32 cellular contexts compared by ENCODE assay signal in genomic region chr18:33483908-33484307, GRCh38. TPM values are rescaled to one million over a fixed set of nuclear protein-coding genes. Genes with fewer than 3 reads are reported as not detected.
"Had no signal": no experiment of that assay in that cellular context is flagged by ENCODE, and none has a peak within 500 bp of the region (broad histone marks: within the 10 kb centered on the region; RNA-seq: fewer than 3 reads in every experiment).

No MANE protein-coding gene starts in this region.

- H3K9me3 Mint-ChIP-seq: activated naive CD4-positive, alpha-beta T cell treated with anti-CD3 and anti-CD28 coated beads, Interleukin-2, amount 50 U/mL, for 24 hours; activated naive CD8-positive, alpha-beta T cell treated with anti-CD3 and anti-CD28 coated beads, Interleukin-2, amount 50 U/mL, for 24 hours had no signal

- H3K36me3 ChIP-seq: adrenal gland, colonic mucosa, gastrocnemius medialis, heart left ventricle had no signal

- H3K4me1 ChIP-seq: adrenal gland, body of pancreas, colonic mucosa, gastrocnemius medialis, heart left ventricle had no signal

- H3K9me3 ChIP-seq: adrenal gland, body of pancreas, colonic mucosa, gastrocnemius medialis, heart left ventricle had no signal

- H3K27ac Mint-ChIP-seq: activated CD8-positive, alpha-beta T cell treated with anti-CD3 and anti-CD28 coated beads for 36 hours; activated naive CD4-positive, alpha-beta T cell treated with anti-CD3 and anti-CD28 coated beads, Interleukin-2, amount 50 U/mL, for 24 hours; activated naive CD8-positive, alpha-beta T cell treated with anti-CD3 and anti-CD28 coated beads for 36 hours; activated naive CD8-positive, alpha-beta T cell treated with anti-CD3 and anti-CD28 coated beads, Interleukin-2, amount 50 U/mL, for 24 hours; activated T-helper 17 cell treated with anti-CD3 and anti-CD28 coated beads, Interleukin-2, amount 50 U/mL, for 72 hours; T-helper 17 cell; T-helper 2 cell treated with Interferon-gamma antibody and Interleukin-4, amounts not matched to agents 5 μg/mL and 100 μg/mL, for 36 hours had no signal

- H3K4me3 Mint-ChIP-seq: activated CD8-positive, alpha-beta T cell treated with anti-CD3 and anti-CD28 coated beads for 36 hours; activated naive CD4-positive, alpha-beta T cell treated with anti-CD3 and anti-CD28 coated beads, Interleukin-2, amount 50 U/mL, for 24 hours; activated naive CD8-positive, alpha-beta T cell treated with anti-CD3 and anti-CD28 coated beads for 36 hours; activated naive CD8-positive, alpha-beta T cell treated with anti-CD3 and anti-CD28 coated beads, Interleukin-2, amount 50 U/mL, for 24 hours; activated T-cell treated with anti-CD3 and anti-CD28 coated beads, Interleukin-2, amount 50 U/mL, for 4 hours; activated T-helper 17 cell treated with anti-CD3 and anti-CD28 coated beads, Interleukin-2, amount 50 U/mL, for 72 hours; T-helper 17 cell; T-helper 2 cell treated with Interferon-gamma antibody and Interleukin-4, amounts not matched to agents 5 μg/mL and 100 μg/mL, for 36 hours had no signal

- H3K4me3 ChIP-seq: adrenal gland, body of pancreas, colonic mucosa, gastrocnemius medialis, heart left ventricle had no signal

- H3K4me1 Mint-ChIP-seq: activated naive CD4-positive, alpha-beta T cell treated with anti-CD3 and anti-CD28 coated beads, Interleukin-2, amount 50 U/mL, for 24 hours; activated naive CD8-positive, alpha-beta T cell treated with anti-CD3 and anti-CD28 coated beads for 36 hours; activated naive CD8-positive, alpha-beta T cell treated with anti-CD3 and anti-CD28 coated beads, Interleukin-2, amount 50 U/mL, for 24 hours; activated T-helper 17 cell treated with anti-CD3 and anti-CD28 coated beads, Interleukin-2, amount 50 U/mL, for 72 hours; T-helper 17 cell had no signal

- ATAC-seq: activated CD8-positive, alpha-beta T cell treated with anti-CD3 and anti-CD28 coated beads for 36 hours; activated naive CD8-positive, alpha-beta T cell treated with anti-CD3 and anti-CD28 coated beads, Interleukin-2, amount 50 U/mL, for 24 hours; activated T-cell treated with anti-CD3 and anti-CD28 coated beads, Interleukin-2, amount 50 U/mL, for 4 hours; activated T-helper 17 cell treated with anti-CD3 and anti-CD28 coated beads, Interleukin-2, amount 50 U/mL, for 72 hours; body of pancreas; esophagus mucosa; gastrocnemius medialis; heart left ventricle; T-helper 17 cell had no signal

- H3K27ac ChIP-seq: adrenal gland, body of pancreas, colonic mucosa, gastrocnemius medialis, heart left ventricle had no signal

- H3K36me3 Mint-ChIP-seq: activated naive CD4-positive, alpha-beta T cell treated with anti-CD3 and anti-CD28 coated beads, Interleukin-2, amount 50 U/mL, for 24 hours; activated naive CD8-positive, alpha-beta T cell treated with anti-CD3 and anti-CD28 coated beads for 36 hours had no signal

- DNase-seq: activated CD4-positive, alpha-beta T cell treated with anti-CD3 and anti-CD28 coated beads for 1 hour; activated CD4-positive, alpha-beta T cell treated with anti-CD3 and anti-CD28 coated beads for 48 hours; activated CD4-positive, alpha-beta T cell treated with anti-CD3 and anti-CD28 coated beads, Interleukin-2, amount 50 U/mL, for 1 hour; activated CD4-positive, alpha-beta T cell treated with anti-CD3 and anti-CD28 coated beads, Interleukin-2, amount 50 U/mL, for 48 hours; activated CD8-positive, alpha-beta memory T cell treated with anti-CD3 and anti-CD28 coated beads for 24 hours; activated CD8-positive, alpha-beta T cell treated with anti-CD3 and anti-CD28 coated beads for 36 hours; activated effector memory CD4-positive, alpha-beta T cell treated with Interleukin-2 at 50 U/mL for 16 hours; activated gamma-delta T cell treated with Interleukin-2 at 50 U/mL for 16 hours; activated naive CD4-positive, alpha-beta T cell treated with Interleukin-2 at 50 U/mL for 16 hours; activated naive CD8-positive, alpha-beta T cell treated with anti-CD3 and anti-CD28 coated beads for 36 hours; activated naive CD8-positive, alpha-beta T cell treated with anti-CD3 and anti-CD28 coated beads, Interleukin-2, amount 50 U/mL, for 24 hours; activated T-cell treated with anti-CD3 and anti-CD28 coated beads, Interleukin-2, amount 50 U/mL, for 4 hours; adrenal gland; amygdala; aorta; body of pancreas; caudate nucleus; colonic mucosa; effector CD8-positive, alpha-beta T cell; foreskin fibroblast; gastrocnemius medialis; glutamatergic neuron; heart left ventricle; T-helper 1 cell; T-helper 17 cell; T1000 had no signal

- H3K27me3 ChIP-seq: adrenal gland, body of pancreas, colonic mucosa, gastrocnemius medialis, heart left ventricle had no signal

- H3K27me3 Mint-ChIP-seq: activated CD8-positive, alpha-beta T cell treated with anti-CD3 and anti-CD28 coated beads for 36 hours; activated naive CD4-positive, alpha-beta T cell treated with anti-CD3 and anti-CD28 coated beads, Interleukin-2, amount 50 U/mL, for 24 hours; activated naive CD8-positive, alpha-beta T cell treated with anti-CD3 and anti-CD28 coated beads for 36 hours; activated naive CD8-positive, alpha-beta T cell treated with anti-CD3 and anti-CD28 coated beads, Interleukin-2, amount 50 U/mL, for 24 hours; activated T-helper 17 cell treated with anti-CD3 and anti-CD28 coated beads, Interleukin-2, amount 50 U/mL, for 72 hours; T-helper 17 cell had no signal

RNA-seq across cellular contexts. Expression of gene CCDC178, which starts 43.4 kb away (rescaled TPM):
- total RNA-seq: activated CD8-positive, alpha-beta T cell treated with anti-CD3 and anti-CD28 coated beads for 36 hours; activated naive CD8-positive, alpha-beta T cell treated with anti-CD3 and anti-CD28 coated beads for 36 hours; activated T-cell treated with anti-CD3 and anti-CD28 coated beads, Interleukin-2, amount 50 U/mL, for 4 hours; activated T-helper 17 cell treated with anti-CD3 and anti-CD28 coated beads, Interleukin-2, amount 50 U/mL, for 72 hours; chondrocyte; colonic mucosa; epithelial cell of proximal tubule; T-helper 17 cell had no signal
- polyA plus RNA-seq: aorta had no signal
